Comparison of ENCODE assay signal across 18 cellular contexts in the genomic region with DNA sequence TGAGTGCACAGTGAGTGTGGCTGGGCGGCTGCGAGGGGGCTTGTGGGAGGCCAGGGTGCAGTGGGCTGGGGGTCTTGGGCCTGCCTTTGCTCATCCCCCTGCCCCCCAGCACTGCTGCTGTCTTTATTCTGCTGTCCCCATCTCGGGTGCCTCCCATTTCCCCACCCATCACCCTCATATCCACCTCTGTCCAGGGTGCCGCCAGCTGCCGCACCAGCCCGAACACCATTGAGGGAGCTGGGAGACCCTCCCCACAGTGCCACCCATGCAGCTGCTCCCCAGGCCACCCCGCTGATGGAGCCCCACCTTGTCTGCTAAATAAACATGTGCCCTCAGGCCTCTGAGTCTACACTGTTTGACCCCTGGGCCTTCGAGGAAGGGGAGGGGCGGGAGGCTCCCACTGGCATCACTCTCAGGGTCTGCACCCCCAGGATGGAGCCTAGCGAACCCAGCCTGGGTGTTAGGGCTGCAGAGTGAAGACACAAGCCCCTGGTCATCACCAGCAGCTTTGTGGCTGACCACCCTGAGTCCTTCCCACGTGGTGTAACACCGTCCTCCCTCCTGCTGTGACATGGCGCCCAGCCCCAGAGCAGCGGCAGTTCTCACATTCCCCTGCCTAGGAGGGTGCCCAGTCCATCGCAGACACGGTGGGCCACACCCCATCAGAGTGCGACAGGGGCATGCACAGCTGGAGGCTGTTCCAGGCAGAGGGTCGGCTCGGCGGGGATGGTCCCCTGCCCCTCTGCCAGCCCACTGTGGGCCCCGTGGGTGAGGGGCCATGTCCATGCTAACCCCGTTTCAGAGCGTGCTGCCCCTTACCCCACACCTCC. TPM values are rescaled to one million over a fixed set of nuclear protein-coding genes. Genes with fewer than 3 reads are reported as not detected.
"Had no signal": no experiment of that assay in that cellular context is flagged by ENCODE, and none has a peak within 500 bp of the region (broad histone marks: within the 10 kb centered on the region; RNA-seq: fewer than 3 reads in every experiment).

No MANE protein-coding gene starts in this region.

- H3K4me3 ChIP-seq: gastroesophageal sphincter, heart right ventricle, sigmoid colon had no signal

- H3K27me3 ChIP-seq: gastroesophageal sphincter, heart right ventricle, sigmoid colon had no signal

- H3K27ac ChIP-seq: gastroesophageal sphincter, heart right ventricle, sigmoid colon had no signal

- H3K36me3 ChIP-seq: gastroesophageal sphincter, heart right ventricle, sigmoid colon had no signal

- DNase-seq: activated CD4-positive, alpha-beta T cell treated with anti-CD3 and anti-CD28 coated beads, Interleukin-2, amount 50 U/mL, for 1 hour; activated CD8-positive, alpha-beta memory T cell treated with anti-CD3 and anti-CD28 coated beads for 24 hours; activated naive CD4-positive, alpha-beta T cell; activated naive CD8-positive, alpha-beta T cell treated with anti-CD3 and anti-CD28 coated beads, Interleukin-2, amount 10 ng/mL, durations not matched to agents 7 days and 5 days; anterior cingulate cortex; mesendoderm; nephron progenitor cell; sigmoid colon; stimulated activated CD4-positive, alpha-beta T cell treated with anti-CD3 and anti-CD28 coated beads, Interleukin-1b, Interleukin-23, amount 100 ng/mL, for 48 hours; T-cell; T-helper 9 cell had no signal

- ATAC-seq: activated CD4-positive, CD25-positive, alpha-beta regulatory T cell treated with anti-CD3 and anti-CD28 coated beads, Interleukin-2, amount 50 U/mL, for 24 hours; gastroesophageal sphincter; heart right ventricle; left lobe of liver; T-cell had no signal

- H3K9me3 ChIP-seq: gastroesophageal sphincter, heart right ventricle, sigmoid colon had no signal

RNA-seq across cellular contexts. Expression of a gene that starts 4.1 kb away (rescaled TPM):
- total RNA-seq: activated naive CD8-positive, alpha-beta T cell treated with anti-CD3 and anti-CD28 coated beads, Interleukin-2, amount 10 ng/mL, durations not matched to agents 7 days and 5 days; dermis microvascular lymphatic vessel endothelial cell; osteocyte; pulmonary artery endothelial cell; sigmoid colon; T-cell had no signal
